Comparison of ENCODE assay signal across 23 cellular contexts in the genomic region with DNA sequence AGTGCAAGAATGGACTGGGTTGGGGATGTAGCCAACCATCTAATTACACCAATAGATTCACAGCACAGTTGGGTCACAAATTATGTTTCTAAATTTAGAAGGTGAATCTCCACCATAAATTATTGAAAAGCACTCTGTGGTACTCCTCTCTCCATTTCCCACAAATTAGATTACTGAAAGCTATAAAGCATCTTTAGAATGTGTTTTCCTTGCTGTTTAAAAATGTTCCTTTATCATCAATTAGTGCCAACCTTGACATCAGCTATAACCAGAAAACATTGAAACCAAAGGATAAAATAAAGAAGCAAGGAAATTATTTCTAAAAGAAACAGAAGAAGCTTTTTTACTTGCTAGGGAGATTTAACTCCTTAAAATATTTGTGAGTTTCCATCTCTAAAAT.
"Had no signal": no experiment of that assay in that cellular context is flagged by ENCODE, and none has a peak within 500 bp of the region (broad histone marks: within the 10 kb centered on the region; RNA-seq: fewer than 3 reads in every experiment).

No MANE protein-coding gene starts in this region.

- H3K27ac ChIP-seq: breast epithelium, coronary artery had no signal

- H3K4me1 Mint-ChIP-seq: activated naive CD4-positive, alpha-beta T cell treated with anti-CD3 and anti-CD28 coated beads, Interleukin-2, amount 50 U/mL, for 24 hours; T-helper 17 cell; WTC11 had no signal

- H3K27ac Mint-ChIP-seq: activated CD8-positive, alpha-beta T cell treated with anti-CD3 and anti-CD28 coated beads, Interleukin-2, amount 10 ng/mL, durations not matched to agents 7 days and 5 days; activated naive CD4-positive, alpha-beta T cell treated with anti-CD3 and anti-CD28 coated beads, Interleukin-2, amount 50 U/mL, for 24 hours; T-helper 17 cell; WTC11 had no signal

- FAIRE-seq: K562 had no signal

- H3K36me3 ChIP-seq: breast epithelium had no signal

- H3K27me3 ChIP-seq: breast epithelium had no signal

- H3K4me3 Mint-ChIP-seq: activated CD8-positive, alpha-beta T cell treated with anti-CD3 and anti-CD28 coated beads, Interleukin-2, amount 10 ng/mL, durations not matched to agents 7 days and 5 days; activated naive CD4-positive, alpha-beta T cell treated with anti-CD3 and anti-CD28 coated beads, Interleukin-2, amount 50 U/mL, for 24 hours; T-helper 17 cell; WTC11 had no signal

- H3K9me3 ChIP-seq: breast epithelium had no signal

- DNase-seq: activated CD4-positive, alpha-beta T cell treated with anti-CD3 and anti-CD28 coated beads for 48 hours; activated CD4-positive, alpha-beta T cell treated with anti-CD3 and anti-CD28 coated beads, Interleukin-2, amount 50 U/mL, for 4 hours; activated CD4-positive, CD25-positive, alpha-beta regulatory T cell treated with anti-CD3 and anti-CD28 coated beads, Interleukin-2, amount 50 U/mL, for 72 hours; activated CD8-positive, alpha-beta memory T cell treated with anti-CD3 and anti-CD28 coated beads, Interleukin-2, amount 50 U/mL, for 48 hours; activated CD8-positive, alpha-beta T cell treated with anti-CD3 and anti-CD28 coated beads, Interleukin-2, amount 10 ng/mL, durations not matched to agents 7 days and 5 days; activated T-cell treated with anti-CD3 and anti-CD28 coated beads, Interleukin-2, amount 50 U/mL, for 1 hour; aorta; caudate nucleus; Karpas-422; MM.1S; NCI-H187 treated with DMSO at 0.1 percent for 48 hours; NCI-H2081 treated with DMSO at 0.1 percent for 48 hours; NCI-H2171 treated with DMSO at 0.1 percent for 48 hours; NCI-H524; NCI-H748 treated with DMSO at 0.1 percent for 48 hours; RPMI8226; T-helper 17 cell; T-helper 9 cell had no signal

- H3K27me3 Mint-ChIP-seq: activated naive CD4-positive, alpha-beta T cell treated with anti-CD3 and anti-CD28 coated beads, Interleukin-2, amount 50 U/mL, for 24 hours; T-helper 17 cell had no signal

- H3K4me3 ChIP-seq: breast epithelium, coronary artery, K562 had no signal

- H3K4me1 ChIP-seq: breast epithelium had no signal

- H3K9me3 Mint-ChIP-seq: activated naive CD4-positive, alpha-beta T cell treated with anti-CD3 and anti-CD28 coated beads, Interleukin-2, amount 50 U/mL, for 24 hours had no signal

- H3K36me3 Mint-ChIP-seq: activated naive CD4-positive, alpha-beta T cell treated with anti-CD3 and anti-CD28 coated beads, Interleukin-2, amount 50 U/mL, for 24 hours had no signal
